ENCODE assay signal across 11 cellular contexts in genomic region chr20:50395258-50395729, GRCh38.
A peak's percentile ranks its signal among the peaks of the same experiment; 100 is the strongest.
DNase-seq lines count a peak whose midpoint lies in the region; ATAC-seq and TF ChIP-seq lines count a peak whose summit lies in the region.
"Had no signal": no experiment of that assay in that cellular context is flagged by ENCODE, and none has a peak within 500 bp of the region (broad histone marks: within the 10 kb centered on the region; RNA-seq: fewer than 3 reads in every experiment).

No MANE protein-coding gene starts in this region.

- H3K4me2 ChIP-seq in MM.1S (ENCODE audit: low read depth, low read length), result no peak overlapping the region

- no peaks in the 10 kb centered on the region for H3K36me3 Mint-ChIP-seq in dendritic cell treated with granulocyte-macrophage colony-stimulating factor and Interleukin-4, amounts not matched to agents 40 ng/mL and 50 ng/mL, for 4 days (ENCODE audit: low read depth)
- no peaks in the 10 kb centered on the region for H3K36me3 Mint-ChIP-seq in stimulated activated naive B cell treated with anti-CD40 and anti-IgM and Interleukin-4, amounts not matched to agents 10 μg/mL and 1 μg/mL and 100 μg/mL, for 72 hours

- H4K20me1 ChIP-seq in MM.1S (ENCODE audit: insufficient read depth, low read length), result no peaks in the 10 kb centered on the region

- DNase-seq in HL-60 (ENCODE audit: low read depth in 1 of 2, low spot score in 1 of 2) (no peak), MM.1S (no peak), iPS-NIHi11 (ENCODE audit: low spot score) (no peak), inferior parietal cortex (ENCODE audit: extremely low spot score) (no peak)
- no peak for DNase-seq in stimulated activated naive B cell treated with anti-CD40 and anti-IgM and Interleukin-4, amounts not matched to agents 10 μg/mL and 1 μg/mL and 100 μg/mL, for 72 hours
- DNase-seq: Calu3 had no signal

- no peaks in the 10 kb centered on the region for H3K9me2 ChIP-seq in MM.1S (replicated peaks; ENCODE audit: insufficient read depth, low read length)

- TF ChIP-seq CTCF in HL-60 (IDR thresholded peaks at IDR 0.05; ENCODE audit: insufficient read depth, low read length) (no peak), liver (IDR thresholded peaks at IDR 0.05; ENCODE audit: low read depth, low read length, missing input control) (no peak), MM.1S (IDR thresholded peaks at IDR 0.05; ENCODE audit: low read length) (no peak)

- 11% methylated on average over 10 of the region's 10 CpGs for WGBS in liver

- H3K4me3 ChIP-seq in HL-60 (replicated peaks; ENCODE audit: insufficient read depth, low read length), result no peak overlapping the region
- H3K4me3 ChIP-seq in liver (ENCODE audit: low read depth in 1 of 3, low read length in 3 of 3), result no peak overlapping the region
- no peak overlapping the region for H3K4me3 ChIP-seq in MM.1S (ENCODE audit: low read length)
- H3K4me3 ChIP-seq: cardiac muscle cell, HAP-1 had no signal

- no peak overlapping the region for H3K4me3 Mint-ChIP-seq in dendritic cell treated with granulocyte-macrophage colony-stimulating factor and Interleukin-4, amounts not matched to agents 40 ng/mL and 50 ng/mL, for 4 days
- H3K4me3 Mint-ChIP-seq in stimulated activated naive B cell treated with anti-CD40 and anti-IgM and Interleukin-4, amounts not matched to agents 10 μg/mL and 1 μg/mL and 100 μg/mL, for 72 hours, result no peak overlapping the region

- H3F3A ChIP-seq in MM.1S (ENCODE audit: insufficient read depth, low read length), result no peaks in the 10 kb centered on the region

- H3K27ac Mint-ChIP-seq in dendritic cell treated with granulocyte-macrophage colony-stimulating factor and Interleukin-4, amounts not matched to agents 40 ng/mL and 50 ng/mL, for 4 days, result peak overlapping the region; percentile 64
- H3K27ac Mint-ChIP-seq in stimulated activated naive B cell treated with anti-CD40 and anti-IgM and Interleukin-4, amounts not matched to agents 10 μg/mL and 1 μg/mL and 100 μg/mL, for 72 hours, result peak overlapping the region; percentile 10

- H3K79me2 ChIP-seq in MM.1S (ENCODE audit: low read length), result no peaks in the 10 kb centered on the region

- ATAC-seq in stimulated activated naive B cell treated with anti-CD40 and anti-IgM and Interleukin-4, amounts not matched to agents 10 μg/mL and 1 μg/mL and 100 μg/mL, for 72 hours (replicated peaks), result peak; percentile 13 to 15
- ATAC-seq in GM21381 (IDR thresholded peaks at IDR 0.05; ENCODE audit: unreplicated experiment), result no peak

- intact Hi-C loops in dendritic cell treated with granulocyte-macrophage colony-stimulating factor and Interleukin-4, amounts not matched to agents 40 ng/mL and 50 ng/mL, for 4 days (cut with micrococcal nuclease), result no loop called here

- H3K4me1 ChIP-seq in liver (ENCODE audit: control insufficient read depth in 4 of 4, insufficient read depth in 4 of 4, low read length in 3 of 4) (peaks cover 23 to 73% (median 49%) of the 10 kb centered on the region in 4 donors), MM.1S (ENCODE audit: low read length) (no peaks in the 10 kb centered on the region)
- H3K4me1 ChIP-seq: HAP-1 had no signal

- peaks cover 68% of the 10 kb centered on the region for H3K4me1 Mint-ChIP-seq in dendritic cell treated with granulocyte-macrophage colony-stimulating factor and Interleukin-4, amounts not matched to agents 40 ng/mL and 50 ng/mL, for 4 days (ENCODE audit: low read depth)
- H3K4me1 Mint-ChIP-seq in stimulated activated naive B cell treated with anti-CD40 and anti-IgM and Interleukin-4, amounts not matched to agents 10 μg/mL and 1 μg/mL and 100 μg/mL, for 72 hours, result peaks cover 10 to 19% of the 10 kb centered on the region in 2 donors

- H3K27ac ChIP-seq in HL-60 (replicated peaks) (peak overlapping the region; percentile 43), liver (ENCODE audit: low read depth in 1 of 2, low read length in 2 of 2) (peak overlapping the region; percentile 85 to 94), MM.1S (ENCODE audit: low read length) (no peak overlapping the region)
- H3K27ac ChIP-seq: cardiac muscle cell had no signal

- peak overlapping the region in 1 of 2 donors; percentile 68 for H3K9ac ChIP-seq in liver (ENCODE audit: low read depth in 1 of 2, low read length in 2 of 2)
- H3K9ac ChIP-seq in MM.1S (ENCODE audit: low read length), result no peak overlapping the region

- H3K27me3 ChIP-seq in HL-60 (ENCODE audit: insufficient read depth, poor library complexity, severe bottlenecking) (no peaks in the 10 kb centered on the region), liver (ENCODE audit: control insufficient read depth in 4 of 4, insufficient read depth in 4 of 4, low read length in 3 of 4) (no peaks in the 10 kb centered on the region), MM.1S (replicated peaks; ENCODE audit: insufficient read depth, low read length) (peaks cover 39% of the 10 kb centered on the region)
- H3K27me3 ChIP-seq: cardiac muscle cell had no signal

- no peaks in the 10 kb centered on the region for H3K9me3 Mint-ChIP-seq in dendritic cell treated with granulocyte-macrophage colony-stimulating factor and Interleukin-4, amounts not matched to agents 40 ng/mL and 50 ng/mL, for 4 days
- no peaks in the 10 kb centered on the region for H3K9me3 Mint-ChIP-seq in stimulated activated naive B cell treated with anti-CD40 and anti-IgM and Interleukin-4, amounts not matched to agents 10 μg/mL and 1 μg/mL and 100 μg/mL, for 72 hours

- H3K36me3 ChIP-seq in liver (ENCODE audit: control insufficient read depth in 4 of 4, insufficient read depth in 3 of 4, low read depth in 1 of 4, low read length in 3 of 4) (no peaks in the 10 kb centered on the region), MM.1S (replicated peaks; ENCODE audit: insufficient read depth, low read length) (no peaks in the 10 kb centered on the region)
- H3K36me3 ChIP-seq: cardiac muscle cell, HAP-1 had no signal

- H3K9me3 ChIP-seq in liver (ENCODE audit: control insufficient read depth in 4 of 4, low read length in 3 of 4) (no peaks in the 10 kb centered on the region), MM.1S (replicated peaks; ENCODE audit: insufficient read depth, low read length) (no peaks in the 10 kb centered on the region)
- H3K9me3 ChIP-seq: HAP-1 had no signal

- TF ChIP-seq RAD21 in liver (IDR thresholded peaks at IDR 0.05), result peak; percentile 61 to 75

- peaks cover 14% of the 10 kb centered on the region for H3K27me3 Mint-ChIP-seq in dendritic cell treated with granulocyte-macrophage colony-stimulating factor and Interleukin-4, amounts not matched to agents 40 ng/mL and 50 ng/mL, for 4 days
- H3K27me3 Mint-ChIP-seq in stimulated activated naive B cell treated with anti-CD40 and anti-IgM and Interleukin-4, amounts not matched to agents 10 μg/mL and 1 μg/mL and 100 μg/mL, for 72 hours, result peaks cover 15 to 18% of the 10 kb centered on the region in 2 donors

- no peak overlapping the region for H2AFZ ChIP-seq in MM.1S (ENCODE audit: low read length)

TF ChIP-seq in liver, 16 proteins besides CTCF, POLR2A, EP300 and RAD21 (continues in another document):
- TF ChIP-seq GABPA (IDR thresholded peaks at IDR 0.05 in 1 of 2, conservative IDR thresholded peaks at IDR 0.05 in 1 of 2) (peak in 1 of 2 donors; percentile 55), RXRA (IDR thresholded peaks at IDR 0.05) (peak; percentile 99), SP1 (IDR thresholded peaks at IDR 0.05) (peak; percentile 100), FOXA2 (IDR thresholded peaks at IDR 0.05) (peak; percentile 65), ATF3 (IDR thresholded peaks at IDR 0.05) (peak; percentile 90), HNF4G (IDR thresholded peaks at IDR 0.05) (peak; percentile 92), JUND (IDR thresholded peaks at IDR 0.05) (peak; percentile 82 to 87), ZBTB33 (IDR thresholded peaks at IDR 0.05) (peak; percentile 89), MAX (IDR thresholded peaks at IDR 0.05) (peak; percentile 99), FOXA1 (IDR thresholded peaks at IDR 0.05) (peak; percentile 89), HNF4A (conservative IDR thresholded peaks at IDR 0.05) (peak; percentile 98 to 99)
